8 cellular contexts compared by ENCODE assay signal in genomic region chr9:130712564-130713285, GRCh38. TPM values are rescaled to one million over a fixed set of nuclear protein-coding genes. Genes with fewer than 3 reads are reported as not detected.
A peak's percentile ranks its signal among the peaks of the same experiment; 100 is the strongest.
DNase-seq lines count a peak whose midpoint lies in the region; ATAC-seq and TF ChIP-seq lines count a peak whose summit lies in the region.

No MANE protein-coding gene starts in this region.

- peak overlapping the region; percentile 96 for H3K27ac ChIP-seq in mucosa of rectum (ENCODE audit: low read depth in 2 of 2, low read length in 2 of 2)

- no peaks in the 10 kb centered on the region for H3K9me3 Mint-ChIP-seq in IgD-negative memory B cell

- no peaks in the 10 kb centered on the region for H3K27me3 ChIP-seq in mucosa of rectum (ENCODE audit: control insufficient read depth in 2 of 2, insufficient read depth in 2 of 2, low read length in 2 of 2)

- H3K4me1 Mint-ChIP-seq in IgD-negative memory B cell, result peaks cover 26 to 31% (median 28%) of the 10 kb centered on the region in 3 donors

- peaks cover 14 to 20% of the 10 kb centered on the region in 2 donors for H3K4me1 ChIP-seq in mucosa of rectum (ENCODE audit: control insufficient read depth in 2 of 2, insufficient read depth in 2 of 2, low read length in 2 of 2)

- peak; percentile 59 for TF ChIP-seq POLR2A in erythroblast (IDR thresholded peaks at IDR 0.05; ENCODE audit: low read length)

- H3K27ac Mint-ChIP-seq in IgD-negative memory B cell, result peak overlapping the region; percentile 95 to 97 (median 96)

- H3K9me3 ChIP-seq in mucosa of rectum (ENCODE audit: control insufficient read depth in 2 of 2, low read length in 2 of 2), result no peaks in the 10 kb centered on the region

- H3K4me3 ChIP-seq in mucosa of rectum (ENCODE audit: low read length in 2 of 2), result peak overlapping the region; percentile 81 to 88

- H3K4me3 Mint-ChIP-seq in IgD-negative memory B cell, result peak overlapping the region; percentile 89 to 99 (median 96)

- no peaks in the 10 kb centered on the region for H3K36me3 ChIP-seq in mucosa of rectum (ENCODE audit: control insufficient read depth in 2 of 2, insufficient read depth in 2 of 2, low read length in 2 of 2)

- H3K36me3 Mint-ChIP-seq in IgD-negative memory B cell, result no peaks in the 10 kb centered on the region

- H3K27me3 Mint-ChIP-seq in IgD-negative memory B cell, result no peaks in the 10 kb centered on the region

- DNase-seq in DMS153 (lab: John Stamatoyannopoulos, UW), result peak; percentile 97
- DNase-seq in OCI-M1 (lab: John Stamatoyannopoulos, UW), result peak; percentile 97
- peak; percentile 93 for DNase-seq in activated T-cell treated with anti-CD3 and anti-CD28 coated beads, Interleukin-2, amount 50 U/mL, for 1 hour
- peak; percentile 97 to 98 for DNase-seq in erythroblast (lab: John Stamatoyannopoulos, UW)
- peak; percentile 85 to 90 for DNase-seq in stimulated activated CD8-positive, alpha-beta memory T cell treated with anti-CD3 and anti-CD28 coated beads, Interleukin-4, amount 100 ng/mL, for 4 hours (ENCODE audit: low read depth in 2 of 2, low spot score in 1 of 2)

- H3K9ac ChIP-seq in mucosa of rectum (ENCODE audit: low read depth in 1 of 2, low read length in 2 of 2), result peak overlapping the region; percentile 83 to 92

- peak; percentile 94 for ATAC-seq in GM21576 (IDR thresholded peaks at IDR 0.05; ENCODE audit: unreplicated experiment)

RNA-seq across cellular contexts. Expression of gene EXOSC2, which starts 19.1 kb away (rescaled TPM):
- 23.2 TPM for polyA plus RNA-seq in IgD-negative memory B cell

RNA-seq across cellular contexts. Expression of gene PRDM12, which starts 48.3 kb away (rescaled TPM):
- not detected for polyA plus RNA-seq in IgD-negative memory B cell

Comparison
In these comparisons a context has a peak if more than half of its experiments do, and no peak if none do; other contexts are left out.
1. Peak in every context shown above with its lines: DNase-seq, ATAC-seq, H3K4me3 ChIP-seq and H3K27ac ChIP-seq.